Comparison of ENCODE assay signal across 8 cellular contexts in genomic region chr2:155250800-155251199, GRCh38.
DNase-seq lines count a peak whose midpoint lies in the region; ATAC-seq and TF ChIP-seq lines count a peak whose summit lies in the region.

No MANE protein-coding gene starts in this region.

- peak; percentile 72 for DNase-seq in DMS 273 (lab: John Stamatoyannopoulos, UW; ENCODE audit: unreplicated experiment)
- peak; percentile 22 for DNase-seq in retina
- no peak for DNase-seq in posterior vena cava (ENCODE audit: low spot score)
- DNase-seq in cardiac septum (ENCODE audit: low spot score) = no peak
- DNase-seq in GF-D8 (lab: John Stamatoyannopoulos, UW) = no peak

- peak; percentile 71 for ATAC-seq in GM19463 (IDR thresholded peaks at IDR 0.05; ENCODE audit: unreplicated experiment)
- ATAC-seq in HG03520 (IDR thresholded peaks at IDR 0.05; ENCODE audit: unreplicated experiment) = peak; percentile 75

- no peak overlapping the region for H3K27ac ChIP-seq in VCaP

- intact Hi-C loops in posterior vena cava (cut with DNase I) = no loop called here
- intact Hi-C loops in cardiac septum (cut with DNase I) = no loop called here

- TF ChIP-seq CTCF in VCaP (conservative IDR thresholded peaks at IDR 0.05) = peak; percentile 81

Comparison
In these comparisons a context has a peak if more than half of its experiments do, and no peak if none do; other contexts are left out.
1. DNase-seq: peak in DMS 273 (single experiment) and retina (single experiment); none in posterior vena cava (single experiment), cardiac septum (single experiment) and GF-D8 (single experiment).